ENCODE assay signal across 1 cellular context in genomic region chr4:70628444-70628843, GRCh38.
TF ChIP-seq lines count a peak whose summit lies in the region.

ENAM (plus strand) TSS chr4:70628744; CDS start chr4:70629501, 757 bp downstream.

TF ChIP-seq in SK-N-SH treated with all-trans-retinoic acid at 6 μM for 48 hours, 23 proteins besides CTCF, POLR2A, EP300 and RAD21 (continued from another document):
- TF ChIP-seq PATZ1 (CRISPR knock-in tag; IDR thresholded peaks at IDR 0.05; ENCODE audit: borderline replicate concordance), result no peak
- TF ChIP-seq ZNF70 (CRISPR knock-in tag; IDR thresholded peaks at IDR 0.05), result no peak
- TF ChIP-seq POU6F1 (CRISPR knock-in tag; IDR thresholded peaks at IDR 0.05; ENCODE audit: borderline replicate concordance, low read depth), result no peak
- TF ChIP-seq ISL1 (CRISPR knock-in tag; IDR thresholded peaks at IDR 0.05), result no peak
- TF ChIP-seq OSR1 (CRISPR knock-in tag; IDR thresholded peaks at IDR 0.05), result no peak
TF ChIP-seq in SK-N-SH treated with all-trans-retinoic acid at 6 μM for 48 hours: peak in this region for 0.
